1 cellular context compared by ENCODE assay signal in genomic region chrX:16719334-16720084, GRCh38.
TF ChIP-seq lines count a peak whose summit lies in the region.

A gene with protein sequence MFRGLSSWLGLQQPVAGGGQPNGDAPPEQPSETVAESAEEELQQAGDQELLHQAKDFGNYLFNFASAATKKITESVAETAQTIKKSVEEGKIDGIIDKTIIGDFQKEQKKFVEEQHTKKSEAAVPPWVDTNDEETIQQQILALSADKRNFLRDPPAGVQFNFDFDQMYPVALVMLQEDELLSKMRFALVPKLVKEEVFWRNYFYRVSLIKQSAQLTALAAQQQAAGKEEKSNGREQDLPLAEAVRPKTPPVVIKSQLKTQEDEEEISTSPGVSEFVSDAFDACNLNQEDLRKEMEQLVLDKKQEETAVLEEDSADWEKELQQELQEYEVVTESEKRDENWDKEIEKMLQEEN (plus strand): TSS chrX:16719612. CDS start chrX:16719725, 113 bp downstream.

TF ChIP-seq in HepG2, 621 proteins besides CTCF, POLR2A, EP300 and RAD21 (continued from another document and continues in another):
- TF ChIP-seq, protein P1, sequence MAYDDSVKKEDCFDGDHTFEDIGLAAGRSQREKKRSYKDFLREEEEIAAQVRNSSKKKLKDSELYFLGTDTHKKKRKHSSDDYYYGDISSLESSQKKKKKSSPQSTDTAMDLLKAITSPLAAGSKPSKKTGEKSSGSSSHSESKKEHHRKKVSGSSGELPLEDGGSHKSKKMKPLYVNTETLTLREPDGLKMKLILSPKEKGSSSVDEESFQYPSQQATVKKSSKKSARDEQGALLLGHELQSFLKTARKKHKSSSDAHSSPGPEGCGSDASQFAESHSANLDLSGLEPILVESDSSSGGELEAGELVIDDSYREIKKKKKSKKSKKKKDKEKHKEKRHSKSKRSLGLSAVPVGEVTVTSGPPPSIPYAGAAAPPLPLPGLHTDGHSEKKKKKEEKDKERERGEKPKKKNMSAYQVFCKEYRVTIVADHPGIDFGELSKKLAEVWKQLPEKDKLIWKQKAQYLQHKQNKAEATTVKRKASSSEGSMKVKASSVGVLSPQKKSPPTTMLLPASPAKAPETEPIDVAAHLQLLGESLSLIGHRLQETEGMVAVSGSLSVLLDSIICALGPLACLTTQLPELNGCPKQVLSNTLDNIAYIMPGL (CRISPR knock-in tag; IDR thresholded peaks at IDR 0.05; ENCODE audit: borderline replicate concordance in 1 of 2, low read depth in 1 of 2): peak; percentile 44 to 59; a peak in 3 of 4 replicates
- TF ChIP-seq, protein P2, sequence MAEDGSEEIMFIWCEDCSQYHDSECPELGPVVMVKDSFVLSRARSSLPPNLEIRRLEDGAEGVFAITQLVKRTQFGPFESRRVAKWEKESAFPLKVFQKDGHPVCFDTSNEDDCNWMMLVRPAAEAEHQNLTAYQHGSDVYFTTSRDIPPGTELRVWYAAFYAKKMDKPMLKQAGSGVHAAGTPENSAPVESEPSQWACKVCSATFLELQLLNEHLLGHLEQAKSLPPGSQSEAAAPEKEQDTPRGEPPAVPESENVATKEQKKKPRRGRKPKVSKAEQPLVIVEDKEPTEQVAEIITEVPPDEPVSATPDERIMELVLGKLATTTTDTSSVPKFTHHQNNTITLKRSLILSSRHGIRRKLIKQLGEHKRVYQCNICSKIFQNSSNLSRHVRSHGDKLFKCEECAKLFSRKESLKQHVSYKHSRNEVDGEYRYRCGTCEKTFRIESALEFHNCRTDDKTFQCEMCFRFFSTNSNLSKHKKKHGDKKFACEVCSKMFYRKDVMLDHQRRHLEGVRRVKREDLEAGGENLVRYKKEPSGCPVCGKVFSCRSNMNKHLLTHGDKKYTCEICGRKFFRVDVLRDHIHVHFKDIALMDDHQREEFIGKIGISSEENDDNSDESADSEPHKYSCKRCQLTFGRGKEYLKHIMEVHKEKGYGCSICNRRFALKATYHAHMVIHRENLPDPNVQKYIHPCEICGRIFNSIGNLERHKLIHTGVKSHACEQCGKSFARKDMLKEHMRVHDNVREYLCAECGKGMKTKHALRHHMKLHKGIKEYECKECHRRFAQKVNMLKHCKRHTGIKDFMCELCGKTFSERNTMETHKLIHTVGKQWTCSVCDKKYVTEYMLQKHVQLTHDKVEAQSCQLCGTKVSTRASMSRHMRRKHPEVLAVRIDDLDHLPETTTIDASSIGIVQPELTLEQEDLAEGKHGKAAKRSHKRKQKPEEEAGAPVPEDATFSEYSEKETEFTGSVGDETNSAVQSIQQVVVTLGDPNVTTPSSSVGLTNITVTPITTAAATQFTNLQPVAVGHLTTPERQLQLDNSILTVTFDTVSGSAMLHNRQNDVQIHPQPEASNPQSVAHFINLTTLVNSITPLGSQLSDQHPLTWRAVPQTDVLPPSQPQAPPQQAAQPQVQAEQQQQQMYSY (CRISPR knock-in tag; IDR thresholded peaks at IDR 0.05): no peak
- TF ChIP-seq CHD2 (IDR thresholded peaks at IDR 0.05; ENCODE audit: low read depth, low read length): no peak
- TF ChIP-seq ZNF501 (CRISPR knock-in tag; IDR thresholded peaks at IDR 0.05): peak; percentile 59
- no peak for TF ChIP-seq MTA3 (CRISPR knock-in tag; IDR thresholded peaks at IDR 0.05)
- no peak for TF ChIP-seq KDM6A (CRISPR knock-in tag; IDR thresholded peaks at IDR 0.05; ENCODE audit: low read depth)
- TF ChIP-seq EED (CRISPR knock-in tag; IDR thresholded peaks at IDR 0.05): no peak
- TF ChIP-seq YEATS2 (CRISPR knock-in tag; IDR thresholded peaks at IDR 0.05; ENCODE audit: borderline replicate concordance): peak; percentile 67; the same call in 1 of the 2 replicates
- TF ChIP-seq DBP (CRISPR knock-in tag; IDR thresholded peaks at IDR 0.05; ENCODE audit: not compliant biosample characterization): no peak
- peak; percentile 86 for TF ChIP-seq PHF20 (CRISPR knock-in tag; IDR thresholded peaks at IDR 0.05)
- 0 out of 2 replicates have a peak, but pooled peaks have one; percentile 30 for TF ChIP-seq JUND (CRISPR knock-in tag; IDR thresholded peaks at IDR 0.05)
- TF ChIP-seq JDP2 (CRISPR knock-in tag; IDR thresholded peaks at IDR 0.05; ENCODE audit: borderline replicate concordance): no peak
- TF ChIP-seq PAX8 (CRISPR knock-in tag; IDR thresholded peaks at IDR 0.05; ENCODE audit: borderline replicate concordance): no peak
- no peak for TF ChIP-seq ARNT (IDR thresholded peaks at IDR 0.05)
- peak; percentile 54; the same call in 1 of the 2 replicates for TF ChIP-seq UBTF (CRISPR knock-in tag; IDR thresholded peaks at IDR 0.05)
- TF ChIP-seq SPEN (CRISPR knock-in tag; IDR thresholded peaks at IDR 0.05; ENCODE audit: low read depth): peak; percentile 45; the same call in 1 of the 2 replicates
- TF ChIP-seq, protein P3, sequence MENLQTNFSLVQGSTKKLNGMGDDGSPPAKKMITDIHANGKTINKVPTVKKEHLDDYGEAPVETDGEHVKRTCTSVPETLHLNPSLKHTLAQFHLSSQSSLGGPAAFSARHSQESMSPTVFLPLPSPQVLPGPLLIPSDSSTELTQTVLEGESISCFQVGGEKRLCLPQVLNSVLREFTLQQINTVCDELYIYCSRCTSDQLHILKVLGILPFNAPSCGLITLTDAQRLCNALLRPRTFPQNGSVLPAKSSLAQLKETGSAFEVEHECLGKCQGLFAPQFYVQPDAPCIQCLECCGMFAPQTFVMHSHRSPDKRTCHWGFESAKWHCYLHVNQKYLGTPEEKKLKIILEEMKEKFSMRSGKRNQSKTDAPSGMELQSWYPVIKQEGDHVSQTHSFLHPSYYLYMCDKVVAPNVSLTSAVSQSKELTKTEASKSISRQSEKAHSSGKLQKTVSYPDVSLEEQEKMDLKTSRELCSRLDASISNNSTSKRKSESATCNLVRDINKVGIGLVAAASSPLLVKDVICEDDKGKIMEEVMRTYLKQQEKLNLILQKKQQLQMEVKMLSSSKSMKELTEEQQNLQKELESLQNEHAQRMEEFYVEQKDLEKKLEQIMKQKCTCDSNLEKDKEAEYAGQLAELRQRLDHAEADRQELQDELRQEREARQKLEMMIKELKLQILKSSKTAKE (CRISPR knock-in tag; IDR thresholded peaks at IDR 0.05; ENCODE audit: borderline replicate concordance): no peak; the same call in 1 of the 2 replicates
- peak; percentile 89 for TF ChIP-seq THAP11 (CRISPR knock-in tag; IDR thresholded peaks at IDR 0.05)
- no peak for TF ChIP-seq TOE1 (CRISPR knock-in tag; IDR thresholded peaks at IDR 0.05)
- no peak for TF ChIP-seq NRL (CRISPR knock-in tag; IDR thresholded peaks at IDR 0.05; ENCODE audit: borderline replicate concordance)
- TF ChIP-seq RELA (CRISPR knock-in tag; IDR thresholded peaks at IDR 0.05): no peak
- peak; percentile 56; the same call in 1 of the 2 replicates for TF ChIP-seq KMT2B (CRISPR knock-in tag; IDR thresholded peaks at IDR 0.05)
- no peak for TF ChIP-seq ZNF335 (CRISPR knock-in tag; IDR thresholded peaks at IDR 0.05)
- TF ChIP-seq ZNF687 (CRISPR knock-in tag; IDR thresholded peaks at IDR 0.05): peak; percentile 78
- TF ChIP-seq, protein P4, sequence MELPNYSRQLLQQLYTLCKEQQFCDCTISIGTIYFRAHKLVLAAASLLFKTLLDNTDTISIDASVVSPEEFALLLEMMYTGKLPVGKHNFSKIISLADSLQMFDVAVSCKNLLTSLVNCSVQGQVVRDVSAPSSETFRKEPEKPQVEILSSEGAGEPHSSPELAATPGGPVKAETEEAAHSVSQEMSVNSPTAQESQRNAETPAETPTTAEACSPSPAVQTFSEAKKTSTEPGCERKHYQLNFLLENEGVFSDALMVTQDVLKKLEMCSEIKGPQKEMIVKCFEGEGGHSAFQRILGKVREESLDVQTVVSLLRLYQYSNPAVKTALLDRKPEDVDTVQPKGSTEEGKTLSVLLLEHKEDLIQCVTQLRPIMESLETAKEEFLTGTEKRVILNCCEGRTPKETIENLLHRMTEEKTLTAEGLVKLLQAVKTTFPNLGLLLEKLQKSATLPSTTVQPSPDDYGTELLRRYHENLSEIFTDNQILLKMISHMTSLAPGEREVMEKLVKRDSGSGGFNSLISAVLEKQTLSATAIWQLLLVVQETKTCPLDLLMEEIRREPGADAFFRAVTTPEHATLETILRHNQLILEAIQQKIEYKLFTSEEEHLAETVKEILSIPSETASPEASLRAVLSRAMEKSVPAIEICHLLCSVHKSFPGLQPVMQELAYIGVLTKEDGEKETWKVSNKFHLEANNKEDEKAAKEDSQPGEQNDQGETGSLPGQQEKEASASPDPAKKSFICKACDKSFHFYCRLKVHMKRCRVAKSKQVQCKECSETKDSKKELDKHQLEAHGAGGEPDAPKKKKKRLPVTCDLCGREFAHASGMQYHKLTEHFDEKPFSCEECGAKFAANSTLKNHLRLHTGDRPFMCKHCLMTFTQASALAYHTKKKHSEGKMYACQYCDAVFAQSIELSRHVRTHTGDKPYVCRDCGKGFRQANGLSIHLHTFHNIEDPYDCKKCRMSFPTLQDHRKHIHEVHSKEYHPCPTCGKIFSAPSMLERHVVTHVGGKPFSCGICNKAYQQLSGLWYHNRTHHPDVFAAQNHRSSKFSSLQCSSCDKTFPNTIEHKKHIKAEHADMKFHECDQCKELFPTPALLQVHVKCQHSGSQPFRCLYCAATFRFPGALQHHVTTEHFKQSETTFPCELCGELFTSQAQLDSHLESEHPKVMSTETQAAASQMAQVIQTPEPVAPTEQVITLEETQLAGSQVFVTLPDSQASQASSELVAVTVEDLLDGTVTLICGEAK (IDR thresholded peaks at IDR 0.05): 0 out of 2 replicates have a peak, but pooled peaks have one; percentile 7
- TF ChIP-seq, protein P4 (CRISPR knock-in tag; IDR thresholded peaks at IDR 0.05): no peak; the same call in 1 of the 2 replicates
- no peak for TF ChIP-seq ZNF256 (CRISPR knock-in tag; conservative IDR thresholded peaks at IDR 0.05)
- peak; percentile 50; the same call in 1 of the 2 replicates for TF ChIP-seq TARDBP (CRISPR knock-in tag; IDR thresholded peaks at IDR 0.05)
